ENCODE assay signal across 1 cellular context in the genomic region with DNA sequence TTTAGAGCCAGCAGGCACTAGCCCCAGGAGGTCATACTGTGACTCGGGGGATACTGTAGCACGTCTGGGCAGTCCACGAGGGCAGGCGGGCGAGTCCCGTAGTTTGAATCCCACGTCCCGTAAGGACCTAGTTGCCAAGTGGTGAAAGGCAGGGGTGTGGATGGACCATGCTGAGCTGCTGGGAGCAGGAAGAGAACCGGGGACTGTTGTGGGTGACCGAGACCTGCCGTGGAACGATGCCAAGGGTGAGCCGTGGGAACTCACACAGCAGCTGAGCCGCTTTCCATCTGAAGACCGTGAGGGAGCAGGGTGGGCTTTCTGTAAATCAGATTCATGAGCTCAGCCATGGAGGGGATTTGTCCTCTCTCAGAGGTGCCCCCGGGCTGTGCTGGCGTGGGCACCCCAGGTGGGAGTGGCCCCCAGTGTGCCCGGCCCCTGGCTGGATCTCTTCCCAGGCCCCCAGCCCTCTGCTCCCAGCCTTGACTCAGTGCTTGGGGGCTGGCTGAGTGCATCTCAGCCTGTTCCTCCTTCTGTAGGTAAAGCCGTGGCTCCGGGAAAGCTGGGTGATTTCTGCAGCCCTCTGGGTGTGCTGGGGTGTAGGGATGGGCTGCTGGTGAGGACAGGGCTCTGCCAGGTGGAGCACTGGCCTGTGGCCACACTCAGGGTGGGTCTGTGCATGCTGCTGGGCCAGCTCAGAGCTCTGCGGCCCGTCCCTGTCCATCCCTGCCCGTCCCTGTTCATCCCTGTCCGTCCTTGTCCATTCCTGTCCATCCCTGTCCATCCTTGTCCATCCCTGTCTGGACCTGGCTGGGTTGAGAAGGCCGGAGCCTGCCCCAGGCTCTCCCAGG.
TF ChIP-seq lines count a peak whose summit lies in the region.

No MANE protein-coding gene starts in this region.

TF ChIP-seq in A549, 52 proteins besides CTCF, POLR2A, EP300 and RAD21 (continued from another document):
- TF ChIP-seq, protein P1, sequence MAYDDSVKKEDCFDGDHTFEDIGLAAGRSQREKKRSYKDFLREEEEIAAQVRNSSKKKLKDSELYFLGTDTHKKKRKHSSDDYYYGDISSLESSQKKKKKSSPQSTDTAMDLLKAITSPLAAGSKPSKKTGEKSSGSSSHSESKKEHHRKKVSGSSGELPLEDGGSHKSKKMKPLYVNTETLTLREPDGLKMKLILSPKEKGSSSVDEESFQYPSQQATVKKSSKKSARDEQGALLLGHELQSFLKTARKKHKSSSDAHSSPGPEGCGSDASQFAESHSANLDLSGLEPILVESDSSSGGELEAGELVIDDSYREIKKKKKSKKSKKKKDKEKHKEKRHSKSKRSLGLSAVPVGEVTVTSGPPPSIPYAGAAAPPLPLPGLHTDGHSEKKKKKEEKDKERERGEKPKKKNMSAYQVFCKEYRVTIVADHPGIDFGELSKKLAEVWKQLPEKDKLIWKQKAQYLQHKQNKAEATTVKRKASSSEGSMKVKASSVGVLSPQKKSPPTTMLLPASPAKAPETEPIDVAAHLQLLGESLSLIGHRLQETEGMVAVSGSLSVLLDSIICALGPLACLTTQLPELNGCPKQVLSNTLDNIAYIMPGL (CRISPR knock-in tag; IDR thresholded peaks at IDR 0.05; ENCODE audit: borderline replicate concordance): no peak
- no peak for TF ChIP-seq ZFP36 (IDR thresholded peaks at IDR 0.05; ENCODE audit: borderline replicate concordance, partially characterized antibody)
- no peak for TF ChIP-seq MAZ (IDR thresholded peaks at IDR 0.05; ENCODE audit: borderline replicate concordance, low read depth, low read length)
- TF ChIP-seq USF2 (IDR thresholded peaks at IDR 0.05): no peak
- TF ChIP-seq EHF (CRISPR knock-in tag; IDR thresholded peaks at IDR 0.05): no peak
- TF ChIP-seq ATOH8 (CRISPR knock-in tag; IDR thresholded peaks at IDR 0.05; ENCODE audit: low read depth): no peak
- TF ChIP-seq PBX3 (IDR thresholded peaks at IDR 0.05): no peak
